In the genomic region with DNA sequence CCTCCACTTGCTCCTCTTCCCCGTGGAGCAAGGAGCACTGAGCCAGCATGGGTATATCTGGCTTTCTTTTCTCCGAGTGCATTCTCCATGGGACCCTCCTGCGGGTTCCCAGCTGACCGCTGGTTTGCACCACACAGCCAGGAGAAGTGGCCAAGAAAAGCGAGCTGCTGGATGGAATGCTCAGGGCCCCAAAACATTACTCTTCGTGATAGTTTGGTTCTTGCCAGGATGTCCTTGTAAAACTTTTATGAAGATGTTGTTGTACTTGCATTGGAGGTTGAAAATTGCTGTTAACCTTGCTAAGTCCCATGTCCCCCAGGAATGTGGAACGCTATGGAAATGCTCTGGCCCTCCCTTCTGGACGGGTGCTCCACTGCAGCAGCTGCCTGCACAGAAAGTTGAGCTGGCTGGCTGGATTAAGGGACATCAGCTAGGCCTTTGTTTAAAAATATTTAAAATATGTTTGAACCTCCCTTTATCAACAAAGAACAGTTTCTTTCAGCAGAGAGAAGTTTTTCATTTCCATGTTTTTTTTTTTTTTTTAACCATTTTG, we compare ENCODE assay signal across 10 cellular contexts.
DNase-seq lines count a peak whose midpoint lies in the region; ATAC-seq and TF ChIP-seq lines count a peak whose summit lies in the region.
"Had no signal": no experiment of that assay in that cellular context is flagged by ENCODE, and none has a peak within 500 bp of the region (broad histone marks: within the 10 kb centered on the region; RNA-seq: fewer than 3 reads in every experiment).

No MANE protein-coding gene starts in this region.

- H3K27ac Mint-ChIP-seq in nephron progenitor cell, result peak overlapping the region; percentile 97

- TF ChIP-seq CTCF in AG09309 (IDR thresholded peaks at IDR 0.05; ENCODE audit: control insufficient read depth, insufficient read depth, low read depth, low read length, missing control alignments), result peak; percentile 31
- TF ChIP-seq CTCF in fibroblast of pulmonary artery (IDR thresholded peaks at IDR 0.05; ENCODE audit: low read length, missing control alignments), result peak; percentile 29
- TF ChIP-seq CTCF in nephron progenitor cell (IDR thresholded peaks at IDR 0.05), result no peak

- DNase-seq in AG09309 (ENCODE audit: low read depth) (peak; percentile 73), SJCRH30 (peak; percentile 82 to 84), fibroblast of pulmonary artery (ENCODE audit: low read depth) (peak; percentile 49), nephron progenitor cell (no peak), HK-2 (ENCODE audit: unreplicated experiment) (no peak), NCI-H345 (lab: John Stamatoyannopoulos, UW) (no peak)
- no peak for DNase-seq in stimulated activated naive CD8-positive, alpha-beta T cell treated with anti-CD3 and anti-CD28 coated beads, Interleukin-15, Interleukin-2, amounts not matched to agents 100 U/mL and 50 U/mL, for 24 hours
- DNase-seq in stimulated activated CD4-positive, alpha-beta T cell treated with anti-CD3 and anti-CD28 coated beads, Interleukin-15, amount 100 ng/mL, for 24 hours, result no peak
- DNase-seq: AML-193, NCI-H2081 treated with DMSO at 0.1 percent for 48 hours had no signal

- no peaks in the 10 kb centered on the region for H3K27me3 Mint-ChIP-seq in nephron progenitor cell (ENCODE audit: low read depth, poor library complexity)

- H3K9me3 Mint-ChIP-seq in nephron progenitor cell, result peaks cover 13% of the 10 kb centered on the region

- H3K27ac ChIP-seq in SJCRH30, result peak overlapping the region; percentile 90

- peaks cover 64% of the 10 kb centered on the region for H3K4me1 Mint-ChIP-seq in nephron progenitor cell

- H3K36me3 Mint-ChIP-seq in nephron progenitor cell (ENCODE audit: low read depth), result peaks cover 22% of the 10 kb centered on the region

- H3K27me3 ChIP-seq in SJCRH30, result no peaks in the 10 kb centered on the region

- H3K4me3 Mint-ChIP-seq in nephron progenitor cell, result peak overlapping the region; percentile 29

- H3K36me3 ChIP-seq in SJCRH30, result no peaks in the 10 kb centered on the region

- no peaks in the 10 kb centered on the region for H3K9me3 ChIP-seq in SJCRH30 (replicated peaks)

- H3K4me1 ChIP-seq in SJCRH30, result peaks cover 34% of the 10 kb centered on the region

- no peak overlapping the region for H3K4me3 ChIP-seq in AG09309 (ENCODE audit: control insufficient read depth, low read depth, low read length)
- H3K4me3 ChIP-seq in SJCRH30, result peak overlapping the region; percentile 8; the same call in 1 of the 2 replicates
- H3K4me3 ChIP-seq in fibroblast of pulmonary artery (replicated peaks; ENCODE audit: low read depth, low read length), result no peak overlapping the region

- no peak for ATAC-seq in stimulated activated naive CD8-positive, alpha-beta T cell treated with anti-CD3 and anti-CD28 coated beads, Interleukin-15, Interleukin-2, amounts not matched to agents 100 U/mL and 50 U/mL, for 24 hours

Comparison
In these comparisons a context has a peak if more than half of its experiments do, and no peak if none do; other contexts are left out.
1. DNase-seq: peak in AG09309 (single experiment), SJCRH30 (2 of 2) and fibroblast of pulmonary artery (single experiment); none in nephron progenitor cell (single experiment), HK-2 (single experiment), stimulated activated naive CD8-positive, alpha-beta T cell treated with anti-CD3 and anti-CD28 coated beads, Interleukin-15, Interleukin-2, amounts not matched to agents 100 U/mL and 50 U/mL, for 24 hours (single experiment), NCI-H345 (single experiment) and stimulated activated CD4-positive, alpha-beta T cell treated with anti-CD3 and anti-CD28 coated beads, Interleukin-15, amount 100 ng/mL, for 24 hours (single experiment).